ENCODE assay signal across 16 cellular contexts in genomic region chr14:105141026-105141425, GRCh38. TPM values are rescaled to one million over a fixed set of nuclear protein-coding genes. Genes with fewer than 3 reads are reported as not detected.
DNase-seq lines count a peak whose midpoint lies in the region; ATAC-seq and TF ChIP-seq lines count a peak whose summit lies in the region.
"Had no signal": no experiment of that assay in that cellular context is flagged by ENCODE, and none has a peak within 500 bp of the region (broad histone marks: within the 10 kb centered on the region; RNA-seq: fewer than 3 reads in every experiment).

No MANE protein-coding gene starts in this region.

- H3K27me3 ChIP-seq in RWPE2 (ENCODE audit: insufficient read depth, poor library complexity, severe bottlenecking) (no peaks in the 10 kb centered on the region), sigmoid colon (no peaks in the 10 kb centered on the region)

- no peaks in the 10 kb centered on the region for H3K4me1 ChIP-seq in RWPE2 (ENCODE audit: insufficient read depth, poor library complexity, severe bottlenecking)
- no peaks in the 10 kb centered on the region for H3K4me1 ChIP-seq in sigmoid colon
- H3K4me1 ChIP-seq: Caco-2 had no signal

- H3K36me3 ChIP-seq in RWPE2 (ENCODE audit: low read depth): peaks cover 28% of the 10 kb centered on the region
- H3K36me3 ChIP-seq in sigmoid colon: no peaks in the 10 kb centered on the region

- no peak for TF ChIP-seq CTCF in RWPE2 (IDR thresholded peaks at IDR 0.05; ENCODE audit: poor library complexity, severe bottlenecking)
- TF ChIP-seq CTCF in sigmoid colon (IDR thresholded peaks at IDR 0.05): no peak

- no peak overlapping the region for H3K27ac ChIP-seq in RWPE2 (ENCODE audit: poor library complexity, severe bottlenecking)
- no peak overlapping the region for H3K27ac ChIP-seq in sigmoid colon
- H3K27ac ChIP-seq: 22Rv1 had no signal

- no peak overlapping the region for H3K27ac Mint-ChIP-seq in activated CD4-positive, alpha-beta T cell treated with anti-CD3 and anti-CD28 coated beads for 36 hours
- H3K27ac Mint-ChIP-seq: CD14-positive monocyte; CD8-positive, alpha-beta T cell; HFFc6 had no signal

- H3K4me1 Mint-ChIP-seq in activated CD4-positive, alpha-beta T cell treated with anti-CD3 and anti-CD28 coated beads for 36 hours: no peaks in the 10 kb centered on the region
- H3K4me1 Mint-ChIP-seq: CD14-positive monocyte had no signal

- H3K9me3 ChIP-seq in RWPE2 (ENCODE audit: severe bottlenecking) (peaks cover 4% of the 10 kb centered on the region), sigmoid colon (peaks cover 4 to 13% (median 9%) of the 10 kb centered on the region in 4 donors)

- DNase-seq in activated CD4-positive, alpha-beta T cell treated with anti-CD3 and anti-CD28 coated beads for 36 hours: peak; percentile 3
- no peak for DNase-seq in activated CD4-positive, alpha-beta T cell treated with anti-CD3 and anti-CD28 coated beads, Interleukin-2, amount 50 U/mL, for 48 hours
- peak; percentile 47 for DNase-seq in RWPE2 (ENCODE audit: low spot score)
- DNase-seq in islet precursor cell: peak; percentile 35
- DNase-seq in sigmoid colon: peak; percentile 14
- no peak for DNase-seq in NCI-H82 (lab: John Stamatoyannopoulos, UW)
- DNase-seq in COLO829 (ENCODE audit: low spot score): no peak
- DNase-seq: CD8-positive, alpha-beta T cell; DND-41; GDM1; HCEC 1CT; HFFc6 had no signal

- H3K4me3 Mint-ChIP-seq in activated CD4-positive, alpha-beta T cell treated with anti-CD3 and anti-CD28 coated beads for 36 hours: no peak overlapping the region
- H3K4me3 Mint-ChIP-seq: CD14-positive monocyte; CD8-positive, alpha-beta T cell; HFFc6 had no signal

- H3K9me3 Mint-ChIP-seq in activated CD4-positive, alpha-beta T cell treated with anti-CD3 and anti-CD28 coated beads for 36 hours (ENCODE audit: low read depth): peaks cover 7% of the 10 kb centered on the region

- no peaks in the 10 kb centered on the region for H3K27me3 Mint-ChIP-seq in activated CD4-positive, alpha-beta T cell treated with anti-CD3 and anti-CD28 coated beads for 36 hours

- POLR2A ChIA-PET in activated CD4-positive, alpha-beta T cell treated with anti-CD3 and anti-CD28 coated beads for 36 hours (lab: Charles Lee): no interaction called here

- H3K36me3 Mint-ChIP-seq in activated CD4-positive, alpha-beta T cell treated with anti-CD3 and anti-CD28 coated beads for 36 hours (ENCODE audit: low read depth): no peaks in the 10 kb centered on the region
- H3K36me3 Mint-ChIP-seq: CD14-positive monocyte; CD8-positive, alpha-beta T cell had no signal

- no peak for TF ChIP-seq POLR2A in sigmoid colon (IDR thresholded peaks at IDR 0.05)

- H3K4me3 ChIP-seq in RWPE2 (ENCODE audit: severe bottlenecking): no peak overlapping the region
- H3K4me3 ChIP-seq in sigmoid colon: no peak overlapping the region

- no peak for ATAC-seq in activated CD4-positive, alpha-beta T cell treated with anti-CD3 and anti-CD28 coated beads for 36 hours
- ATAC-seq in RWPE2 (ENCODE audit: low read depth): no peak
- ATAC-seq in GM18907 (IDR thresholded peaks at IDR 0.05; ENCODE audit: unreplicated experiment): no peak
- ATAC-seq: CD8-positive, alpha-beta T cell had no signal

- CTCF ChIA-PET in activated CD4-positive, alpha-beta T cell treated with anti-CD3 and anti-CD28 coated beads for 36 hours (lab: Charles Lee): no interaction called here

- TF ChIP-seq EP300 in sigmoid colon (IDR thresholded peaks at IDR 0.05): no peak

- 95% methylated on average over 6 of the region's 6 CpGs for WGBS in sigmoid colon, 2 donors

- intact Hi-C loops in activated CD4-positive, alpha-beta T cell treated with anti-CD3 and anti-CD28 coated beads for 36 hours (cut with DNase I, micrococcal nuclease): no loop called here
- intact Hi-C loops in sigmoid colon (cut with DNase I): no loop called here

RNA-seq across cellular contexts. Expression of gene JAG2, which starts 27.6 kb away (rescaled TPM):
- 1 to 10 TPM; 3.2 to 3.6 TPM for total RNA-seq in activated CD4-positive, alpha-beta T cell treated with anti-CD3 and anti-CD28 coated beads for 36 hours
- total RNA-seq in sigmoid colon: 1 to 10 TPM; 1.8 to 4.2 (median 3.5) TPM
- polyA plus RNA-seq in sigmoid colon: 10 to 100 TPM in 1 of 3 donors, 1 to 10 TPM in 1, under 1 TPM in 1; 0.60 to 12.3 (median 2.1) TPM
- polyA plus RNA-seq: CD14-positive monocyte had no signal

RNA-seq across cellular contexts. Expression of gene NUDT14, which starts 40.1 kb away (rescaled TPM):
- total RNA-seq in activated CD4-positive, alpha-beta T cell treated with anti-CD3 and anti-CD28 coated beads for 36 hours: 10 to 100 TPM; 12.3 to 13.5 TPM
- 10 to 100 TPM in 1 of 4 donors, 1 to 10 TPM in 3; 4.1 to 10.5 (median 6.1) TPM for total RNA-seq in sigmoid colon
- 10 to 100 TPM; 24.3 to 47.4 (median 32.4) TPM for polyA plus RNA-seq in sigmoid colon

Comparison
In these comparisons a context has a peak if more than half of its experiments do, and no peak if none do; other contexts are left out.
1. DNase-seq: peak in activated CD4-positive, alpha-beta T cell treated with anti-CD3 and anti-CD28 coated beads for 36 hours (single experiment), RWPE2 (single experiment), islet precursor cell (single experiment) and sigmoid colon (single experiment); none in activated CD4-positive, alpha-beta T cell treated with anti-CD3 and anti-CD28 coated beads, Interleukin-2, amount 50 U/mL, for 48 hours (0 of 2), NCI-H82 (single experiment) and COLO829 (single experiment).